ENCODE assay signal across 9 cellular contexts in the genomic region with DNA sequence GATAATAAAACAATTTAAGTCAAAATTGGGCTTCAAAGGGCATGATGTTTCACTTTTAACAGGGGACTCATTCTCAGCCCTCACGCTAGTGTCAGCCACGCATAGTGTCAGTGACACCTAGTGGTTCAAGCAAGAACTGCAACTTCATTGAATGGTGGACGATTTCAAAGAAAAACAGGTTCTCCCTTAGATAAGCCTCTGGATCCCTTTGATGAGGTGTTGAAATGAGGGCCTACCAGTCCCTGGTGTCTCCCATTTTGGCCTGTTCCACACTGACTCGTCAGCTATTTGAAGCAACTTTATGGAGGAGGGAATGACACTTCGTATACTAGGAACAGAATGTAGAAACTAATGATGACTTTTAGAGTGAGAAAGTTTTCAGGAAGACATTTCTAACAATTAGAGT. TPM values are rescaled to one million over a fixed set of nuclear protein-coding genes. Genes with fewer than 3 reads are reported as not detected.
DNase-seq lines count a peak whose midpoint lies in the region; ATAC-seq, FAIRE-seq and TF ChIP-seq lines count a peak whose summit lies in the region.
"Had no signal": no experiment of that assay in that cellular context is flagged by ENCODE, and none has a peak within 500 bp of the region (broad histone marks: within the 10 kb centered on the region; RNA-seq: fewer than 3 reads in every experiment).

No MANE protein-coding gene starts in this region.

- intact Hi-C loops in CD14-positive monocyte (cut with micrococcal nuclease) (no loop called here), ovary (cut with DNase I) (loop anchor here in 2 of 4 donors (10.0 kb wide), 3 partner anchors 301 to 401 kb away; a partner anchor contains a TSS)

- no peak overlapping the region for H2BK120ac ChIP-seq in trophoblast cell (ENCODE audit: insufficient read depth, low read length, poor library complexity)

- no peaks in the 10 kb centered on the region for H3K4me1 ChIP-seq in gastroesophageal sphincter
- H3K4me1 ChIP-seq in trophoblast cell (ENCODE audit: control insufficient read depth in 1 of 2, insufficient read depth in 2 of 2, low read length in 2 of 2): peaks cover 0 to 2% of the 10 kb centered on the region in 2 experiments
- no peaks in the 10 kb centered on the region for H3K4me1 ChIP-seq in ovary (ENCODE audit: insufficient read depth)

- no peak for DNase-seq in CD14-positive monocyte (ENCODE audit: low spot score)
- no peak for DNase-seq in GM12891 (ENCODE audit: insufficient read length, low spot score)
- peak; percentile 14 for DNase-seq in NCI-H2107 (lab: John Stamatoyannopoulos, UW)
- peak; percentile 9 for DNase-seq in activated T-cell treated with anti-CD3 and anti-CD28 coated beads for 48 hours (ENCODE audit: low read depth)
- DNase-seq in trophoblast cell: peak; percentile 67 to 90
- no peak for DNase-seq in ovary

- H3K9me3 ChIP-seq in gastroesophageal sphincter (no peaks in the 10 kb centered on the region), trophoblast cell (ENCODE audit: insufficient read depth, low read depth, low read length) (no peaks in the 10 kb centered on the region), ovary (no peaks in the 10 kb centered on the region)

- H3K9ac ChIP-seq in trophoblast cell (ENCODE audit: low read length): no peak overlapping the region

- peaks cover 6 to 17% (median 6%) of the 10 kb centered on the region in 3 donors for H3K27me3 Mint-ChIP-seq in CD14-positive monocyte (ENCODE audit: low read depth in 3 of 3)

- no peak overlapping the region for H3K23ac ChIP-seq in trophoblast cell (ENCODE audit: low read length)

- H3K79me1 ChIP-seq in trophoblast cell (ENCODE audit: low read length): no peaks in the 10 kb centered on the region

- H3K27ac ChIP-seq in gastroesophageal sphincter: no peak overlapping the region
- H3K27ac ChIP-seq in trophoblast cell (ENCODE audit: low read depth, low read length): no peak overlapping the region
- no peak overlapping the region for H3K27ac ChIP-seq in ovary
- H3K27ac ChIP-seq: SK-N-MC had no signal

- 11 to 20% methylated on average over 5 of the region's 5 CpGs for WGBS in gastroesophageal sphincter (ENCODE audit: low coverage in 1 of 2), 2 donors
- WGBS in trophoblast cell (ENCODE audit: extremely low coverage, insufficient coverage, insufficient read length): no CpG with 5 or more reads among the region's 5 CpGs
- 11 to 14% (median 11%) methylated on average over 5 of the region's 5 CpGs for WGBS in ovary, 3 donors

- ATAC-seq in gastroesophageal sphincter (no peak), HG03039 (IDR thresholded peaks at IDR 0.05; ENCODE audit: unreplicated experiment) (no peak)

- H4K91ac ChIP-seq in trophoblast cell (ENCODE audit: low read depth, low read length): no peak overlapping the region

- no peak overlapping the region for H4K8ac ChIP-seq in trophoblast cell (ENCODE audit: low read depth, low read length)

- TF ChIP-seq POLR2A in GM12891 (IDR thresholded peaks at IDR 0.05; ENCODE audit: low read depth, low read length) (no peak), gastroesophageal sphincter (IDR thresholded peaks at IDR 0.05) (no peak), ovary (IDR thresholded peaks at IDR 0.05) (no peak)

- H3K4me1 Mint-ChIP-seq in CD14-positive monocyte: peaks cover 2% of the 10 kb centered on the region

- H4K12ac ChIP-seq in trophoblast cell (ENCODE audit: low read depth, low read length): no peak overlapping the region

- H2AK5ac ChIP-seq in trophoblast cell (ENCODE audit: low read length): no peak overlapping the region

- no peak overlapping the region for H2BK12ac ChIP-seq in trophoblast cell (ENCODE audit: low read length)

- H3K27me3 ChIP-seq in gastroesophageal sphincter (peaks cover 15% of the 10 kb centered on the region), trophoblast cell (ENCODE audit: insufficient read depth, low read length) (no peaks in the 10 kb centered on the region), ovary (no peaks in the 10 kb centered on the region)

- peak; percentile 98 for FAIRE-seq in GM12891 (lab: Jason Lieb, UNC)

- H3K4me3 ChIP-seq in gastroesophageal sphincter (no peak overlapping the region), trophoblast cell (ENCODE audit: low read depth, low read length) (no peak overlapping the region), ovary (no peak overlapping the region)
- H3K4me3 ChIP-seq: SK-N-MC had no signal

- TF ChIP-seq EP300 in gastroesophageal sphincter (IDR thresholded peaks at IDR 0.05) (no peak), ovary (IDR thresholded peaks at IDR 0.05) (no peak)

- H3K18ac ChIP-seq in trophoblast cell (ENCODE audit: low read length): no peak overlapping the region

- H3K36me3 Mint-ChIP-seq in CD14-positive monocyte: no peaks in the 10 kb centered on the region

- H3K14ac ChIP-seq in trophoblast cell (ENCODE audit: low read length): no peak overlapping the region

- no peak overlapping the region for H3K4me3 Mint-ChIP-seq in CD14-positive monocyte

- no peak overlapping the region for H2AFZ ChIP-seq in trophoblast cell (ENCODE audit: insufficient read depth, low read length, poor library complexity)

- TF ChIP-seq CTCF in CD14-positive monocyte (IDR thresholded peaks at IDR 0.05) (peak; percentile 97), gastroesophageal sphincter (IDR thresholded peaks at IDR 0.05) (peak; percentile 41 to 85 (median 66)), ovary (IDR thresholded peaks at IDR 0.05) (peak in 1 of 3 donors; percentile 28)

- H2BK5ac ChIP-seq in trophoblast cell (ENCODE audit: low read depth, low read length, poor library complexity): no peak overlapping the region

- H3K79me2 ChIP-seq in trophoblast cell (ENCODE audit: control insufficient read depth, insufficient read depth, low read length, poor library complexity): no peaks in the 10 kb centered on the region

- no peak overlapping the region for H3K4ac ChIP-seq in trophoblast cell (ENCODE audit: low read depth, low read length)

- H3K27ac Mint-ChIP-seq in CD14-positive monocyte: peak overlapping the region in 1 of 7 donors; percentile 2

- H3K36me3 ChIP-seq in gastroesophageal sphincter (no peaks in the 10 kb centered on the region), trophoblast cell (ENCODE audit: control insufficient read depth in 1 of 2, insufficient read depth in 2 of 2, low read length in 2 of 2) (no peaks in the 10 kb centered on the region), ovary (no peaks in the 10 kb centered on the region)

- peaks cover 0 to 6% (median 2%) of the 10 kb centered on the region in 7 donors for H3K9me3 Mint-ChIP-seq in CD14-positive monocyte

- no peak overlapping the region for H3K4me2 ChIP-seq in trophoblast cell (ENCODE audit: low read length)

TF ChIP-seq in GM12891, 5 proteins besides CTCF, POLR2A, EP300 and RAD21:
- TF ChIP-seq SPI1 (IDR thresholded peaks at IDR 0.05; ENCODE audit: low read depth, low read length): no peak
- TF ChIP-seq PAX5 (IDR thresholded peaks at IDR 0.05; ENCODE audit: insufficient read depth, low read length, severe bottlenecking): no peak
- no peak for TF ChIP-seq TAF1 (IDR thresholded peaks at IDR 0.05; ENCODE audit: low read depth, low read length)
- no peak for TF ChIP-seq POLR2AphosphoS5 (IDR thresholded peaks at IDR 0.05; ENCODE audit: low read depth, low read length)
- TF ChIP-seq POU2F2 (IDR thresholded peaks at IDR 0.05; ENCODE audit: low read depth, low read length): no peak
TF ChIP-seq in GM12891: peak in this region for 0.

RNA-seq across cellular contexts. Expression of a gene that starts 56.2 kb away (rescaled TPM):
- polyA plus RNA-seq in CD14-positive monocyte (under 1 TPM in 1 of 2 donors, not detected in 1; 0.06 TPM), ovary (1 to 10 TPM in 1 of 2 donors, under 1 TPM in 1; 0.16 to 1.2 TPM)
- polyA plus RNA-seq in GM12891 (2012; ENCODE audit: low read depth, missing spikeins): 3.5 TPM
- total RNA-seq in gastroesophageal sphincter (under 1 TPM in 2 of 4 donors, not detected in 2; 0.05 to 0.13 TPM), ovary (under 1 TPM in 5 of 7 donors, not detected in 2; 0.10 to 0.60 (median 0.23) TPM)
- not detected in 2 replicates for polyA plus RNA-seq in trophoblast cell (2013)

Comparison
In these comparisons a context has a peak if more than half of its experiments do, and no peak if none do; other contexts are left out.
1. DNase-seq: peak in NCI-H2107 (single experiment), activated T-cell treated with anti-CD3 and anti-CD28 coated beads for 48 hours (single experiment) and trophoblast cell (2 of 2); none in CD14-positive monocyte (single experiment), GM12891 (single experiment) and ovary (0 of 5).